16 cellular contexts compared by ENCODE assay signal in the genomic region with DNA sequence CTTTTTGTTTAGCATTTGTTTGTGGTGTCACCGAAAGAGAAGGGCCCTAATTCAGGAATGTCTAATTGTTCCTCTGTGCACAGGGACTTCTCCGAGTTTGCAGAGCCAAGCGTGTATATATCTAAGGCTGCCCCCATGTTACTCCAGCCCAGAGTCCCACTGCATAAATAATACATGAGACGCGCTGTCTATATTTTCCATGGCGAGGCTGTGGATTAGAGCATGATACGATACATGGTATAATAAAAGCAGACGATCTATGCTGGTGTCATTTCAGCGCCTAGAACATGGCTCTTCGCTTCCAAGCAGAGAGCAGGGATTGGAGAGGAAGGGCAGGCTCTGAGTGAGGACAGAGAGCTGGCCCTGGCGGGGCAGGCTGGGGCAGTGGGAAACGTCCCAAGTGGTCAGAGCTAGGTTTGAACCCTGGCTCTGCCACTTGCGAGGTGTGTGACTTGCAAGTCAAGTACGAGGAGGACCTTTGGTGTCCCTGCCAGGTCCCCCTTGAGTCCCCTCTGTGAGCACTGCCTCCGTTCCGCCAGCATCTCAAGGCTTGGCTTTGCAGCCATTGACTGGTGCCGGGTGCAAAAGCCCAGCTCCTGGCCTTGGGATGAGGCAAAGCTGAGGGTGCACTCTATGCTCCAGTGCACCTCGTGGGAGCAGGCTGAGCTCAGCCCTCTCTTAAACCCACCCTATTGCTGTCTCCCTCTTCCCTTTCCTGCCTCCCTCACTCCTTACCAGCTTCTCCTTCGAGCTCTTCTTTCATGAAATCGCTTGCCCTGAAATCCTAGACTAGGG. TPM values are rescaled to one million over a fixed set of nuclear protein-coding genes. Genes with fewer than 3 reads are reported as not detected.
DNase-seq lines count a peak whose midpoint lies in the region; ATAC-seq and TF ChIP-seq lines count a peak whose summit lies in the region.
"Had no signal": no experiment of that assay in that cellular context is flagged by ENCODE, and none has a peak within 500 bp of the region (broad histone marks: within the 10 kb centered on the region; RNA-seq: fewer than 3 reads in every experiment).

No MANE protein-coding gene starts in this region.

- DNase-seq in D341Med (ENCODE audit: low spot score), result peak; percentile 13
- DNase-seq in neural crest cell (ENCODE audit: low read depth, low spot score), result no peak
- peak; percentile 82 for DNase-seq in osteoblast (ENCODE audit: insufficient read length, low spot score, missing footprints)
- DNase-seq in COLO668 (lab: John Stamatoyannopoulos, UW; ENCODE audit: unreplicated experiment), result no peak
- DNase-seq: Calu3; CD4-positive, alpha-beta T cell; CD8-positive, alpha-beta memory T cell; COR-L47; DMS153; DND-41; H9 had no signal

- H3K27ac ChIP-seq in osteoblast (ENCODE audit: low read depth, low read length), result no peak overlapping the region
- H3K27ac ChIP-seq: C4-2B had no signal

- no peaks in the 10 kb centered on the region for H3K79me2 ChIP-seq in osteoblast (ENCODE audit: insufficient read depth, low read length)

- H3K36me3 Mint-ChIP-seq in neural crest cell (ENCODE audit: low read depth), result no peaks in the 10 kb centered on the region
- H3K36me3 Mint-ChIP-seq: CD8-positive, alpha-beta memory T cell had no signal

- no peak overlapping the region for H3K4me2 ChIP-seq in osteoblast (ENCODE audit: insufficient read depth, low read length)
- H3K4me2 ChIP-seq: GM23338 had no signal

- H3K27me3 ChIP-seq in osteoblast (ENCODE audit: insufficient read depth, low read length), result peaks cover 49% of the 10 kb centered on the region

- H3K27ac Mint-ChIP-seq in neural crest cell (ENCODE audit: unreplicated experiment), result peak overlapping the region; percentile 71
- H3K27ac Mint-ChIP-seq: CD4-positive, alpha-beta T cell; CD8-positive, alpha-beta memory T cell; GM23338; H9 had no signal

- no peak overlapping the region for H2AFZ ChIP-seq in osteoblast (ENCODE audit: low read length)
- H2AFZ ChIP-seq: GM23338 had no signal

- no peak overlapping the region for H3K4me3 ChIP-seq in osteoblast (ENCODE audit: insufficient read depth, low read length)
- H3K4me3 ChIP-seq: GM23338 had no signal

- H3K9me3 Mint-ChIP-seq in neural crest cell, result no peaks in the 10 kb centered on the region
- H3K9me3 Mint-ChIP-seq: CD4-positive, alpha-beta T cell; GM23338; H9 had no signal

- ATAC-seq in GM21367 (IDR thresholded peaks at IDR 0.05; ENCODE audit: unreplicated experiment), result no peak
- no peak for ATAC-seq in activated CD4-positive, CD25-positive, alpha-beta regulatory T cell treated with anti-CD3 and anti-CD28 coated beads, Interleukin-2, amount 50 U/mL, for 24 hours
- ATAC-seq: GM23338, HCT116 had no signal

- H3K27me3 Mint-ChIP-seq in neural crest cell (ENCODE audit: low read depth), result no peaks in the 10 kb centered on the region

- H3K36me3 ChIP-seq in osteoblast (ENCODE audit: insufficient read depth, low read length), result no peaks in the 10 kb centered on the region

- TF ChIP-seq CTCF in neural crest cell (conservative IDR thresholded peaks at IDR 0.05), result no peak
- TF ChIP-seq CTCF in osteoblast (IDR thresholded peaks at IDR 0.05; ENCODE audit: extremely low read depth, low read depth, low read length), result no peak

- peaks cover 37% of the 10 kb centered on the region for H3K4me1 Mint-ChIP-seq in neural crest cell
- H3K4me1 Mint-ChIP-seq: CD8-positive, alpha-beta memory T cell had no signal

- H3K9me3 ChIP-seq in osteoblast (ENCODE audit: low read depth, low read length), result no peaks in the 10 kb centered on the region

- no peak overlapping the region for H3K4me3 Mint-ChIP-seq in neural crest cell
- H3K4me3 Mint-ChIP-seq: CD4-positive, alpha-beta T cell; CD8-positive, alpha-beta memory T cell; GM23338; H9 had no signal

- no peaks in the 10 kb centered on the region for H3K4me1 ChIP-seq in osteoblast (ENCODE audit: insufficient read depth, low read length)

- no peaks in the 10 kb centered on the region for H4K20me1 ChIP-seq in osteoblast (ENCODE audit: insufficient read depth, low read length)

RNA-seq across cellular contexts. Expression of gene LAMC3, which starts 29.2 kb away (rescaled TPM):
- total RNA-seq in neural crest cell (2.8 and 4.0 TPM in 2 replicates), osteoblast (under 0.01 TPM in 1 of 2 replicates, not detected in the other)
- total RNA-seq: Calu3 had no signal

RNA-seq across cellular contexts. Expression of gene FIBCD1, which starts 40.7 kb away (rescaled TPM):
- total RNA-seq in neural crest cell (0.23 and 0.45 TPM in 2 replicates), osteoblast (5.1 and 5.3 TPM in 2 replicates)
- total RNA-seq: CD4-positive, alpha-beta T cell; CD8-positive, alpha-beta memory T cell had no signal

Comparison
In these comparisons a context has a peak if more than half of its experiments do, and no peak if none do; other contexts are left out.
1. DNase-seq: peak in D341Med (single experiment) and osteoblast (single experiment); none in neural crest cell (single experiment) and COLO668 (single experiment).